Comparison of ENCODE assay signal across 1 cellular context in genomic region chr2:122186761-122187222, GRCh38.
TF ChIP-seq lines count a peak whose summit lies in the region.

No MANE protein-coding gene starts in this region.

TF ChIP-seq in GM23338, 12 proteins besides CTCF, POLR2A, EP300 and RAD21 (continued from another document):
- TF ChIP-seq ZNF462 (CRISPR knock-in tag; IDR thresholded peaks at IDR 0.05) (no peak), REST (IDR thresholded peaks at IDR 0.05; ENCODE audit: unreplicated experiment) (no peak), EZH2 (IDR thresholded peaks at IDR 0.05; ENCODE audit: low read depth, unreplicated experiment) (no peak), ZNF331 (CRISPR knock-in tag; IDR thresholded peaks at IDR 0.05; ENCODE audit: low read depth) (no peak), ETS1 (IDR thresholded peaks at IDR 0.05) (no peak), ZNF114 (CRISPR knock-in tag; IDR thresholded peaks at IDR 0.05) (no peak), STAT1 (IDR thresholded peaks at IDR 0.05; ENCODE audit: unreplicated experiment) (no peak)
TF ChIP-seq in GM23338: peak in this region for 0.
